In the genomic region with DNA sequence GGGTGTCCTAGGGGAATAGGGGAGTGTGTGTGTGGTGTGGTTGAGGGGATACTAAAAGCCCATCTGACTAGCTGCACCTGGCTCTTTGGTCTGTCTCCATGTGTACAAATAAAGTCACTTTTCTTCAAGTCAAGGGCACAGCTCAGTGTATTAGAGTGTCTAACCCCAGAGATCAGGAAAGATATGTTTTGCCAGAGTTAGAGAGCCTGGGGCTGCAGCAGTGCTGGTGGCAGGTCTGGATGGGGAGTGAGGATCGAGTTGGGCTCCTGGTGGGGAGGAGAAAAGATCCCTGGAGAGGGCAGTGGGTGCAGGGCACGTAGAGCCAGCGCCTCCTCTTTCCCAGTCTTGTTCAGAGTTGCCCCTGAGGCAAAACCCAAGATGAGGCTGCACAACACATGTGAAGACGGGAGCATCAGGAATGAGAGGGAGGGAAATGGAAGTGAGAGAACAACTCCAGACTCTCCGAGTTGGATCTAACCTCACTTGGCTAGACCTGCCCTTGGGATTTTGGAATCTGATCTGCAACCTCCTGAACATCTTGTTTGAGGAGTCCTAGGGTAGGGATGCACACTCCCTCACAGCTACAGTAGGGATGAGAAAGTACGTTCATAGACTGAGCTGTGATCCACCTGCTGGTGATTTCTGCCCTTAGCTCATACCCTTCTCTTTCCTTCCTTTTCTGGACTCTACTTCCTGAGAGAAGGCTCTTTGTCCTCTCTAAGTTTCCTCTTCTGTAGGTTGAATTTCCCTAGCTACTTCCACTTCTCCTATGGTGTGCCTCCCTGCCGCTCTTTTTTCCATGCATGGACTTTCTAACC, we compare ENCODE assay signal across 16 cellular contexts.
DNase-seq lines count a peak whose midpoint lies in the region; ATAC-seq, FAIRE-seq and TF ChIP-seq lines count a peak whose summit lies in the region.
"Had no signal": no experiment of that assay in that cellular context is flagged by ENCODE, and none has a peak within 500 bp of the region (broad histone marks: within the 10 kb centered on the region; RNA-seq: fewer than 3 reads in every experiment).

No MANE protein-coding gene starts in this region.

- no peaks in the 10 kb centered on the region for H3K4me1 ChIP-seq in GM12878 (ENCODE audit: control insufficient read depth, insufficient read depth, low read length)
- H3K4me1 ChIP-seq in right lobe of liver = peaks cover 0 to 5% (median 0%) of the 10 kb centered on the region in 4 donors

- ATAC-seq in GM12878 (0 out of 3 replicates have a peak, but pooled peaks have one; percentile 25), right lobe of liver (peak in 3 of 4 donors; percentile 42 to 53 (median 44)), HG03460 (IDR thresholded peaks at IDR 0.05; ENCODE audit: unreplicated experiment) (no peak), GM21423 (IDR thresholded peaks at IDR 0.05; ENCODE audit: unreplicated experiment) (no peak)

- no peak overlapping the region for H3K4me3 ChIP-seq in GM12878
- no peak overlapping the region for H3K4me3 ChIP-seq in right lobe of liver

- intact Hi-C loops in GM12878 (cut with micrococcal nuclease; ENCODE audit: unreplicated experiment) (no loop called here), right lobe of liver (cut with DNase I) (loop anchor here in 1 of 2 donors (10.0 kb wide), 1 partner anchor 307 kb away; the partner anchor contains the start of gene ZSWIM6)

- no peak for TF ChIP-seq EP300 in GM12878 (IDR thresholded peaks at IDR 0.05; ENCODE audit: borderline replicate concordance in 1 of 2, control insufficient read depth in 1 of 2, low read depth in 2 of 2, low read length in 2 of 2)

- CTCF ChIA-PET in GM12878 (lab: Yijun Ruan, JAX) = interaction anchor here (0.6 to 2.0 kb wide), 4 partner anchors 16 to 587 kb away, joined by 3 to 10 read pairs (median 6); no protein-coding TSS in a partner anchor

- no peaks in the 10 kb centered on the region for H4K20me1 ChIP-seq in GM12878 (ENCODE audit: control insufficient read depth, insufficient read depth)

- no peaks in the 10 kb centered on the region for H3K9me3 ChIP-seq in GM12878 (replicated peaks; ENCODE audit: control insufficient read depth, insufficient read depth, low read length)
- no peaks in the 10 kb centered on the region for H3K9me3 ChIP-seq in right lobe of liver
- H3K9me3 ChIP-seq: neutrophil had no signal

- H3K27me3 ChIP-seq in GM12878 (replicated peaks in 1 of 2; ENCODE audit: control insufficient read depth in 2 of 2, insufficient read depth in 2 of 2, low read length in 1 of 2) (peaks cover 0 to 2% of the 10 kb centered on the region in 2 experiments; a peak in 2 of 4 replicates), right lobe of liver (no peaks in the 10 kb centered on the region)
- H3K27me3 ChIP-seq: neutrophil had no signal

- BruUV-seq in GM12878 (replicated peaks; lab: Mats Ljungman, UMichigan) = no TSS peak

- no peak overlapping the region for H2AFZ ChIP-seq in GM12878 (ENCODE audit: control insufficient read depth, low read depth, low read length)

- no peak for TF ChIP-seq POLR2A in GM12878 (IDR thresholded peaks at IDR 0.05; ENCODE audit: low read depth, low read length)
- no peak for TF ChIP-seq POLR2A in right lobe of liver (IDR thresholded peaks at IDR 0.05)

- H3K27ac ChIP-seq in GM12878 (ENCODE audit: control insufficient read depth, insufficient read depth) (no peak overlapping the region), right lobe of liver (no peak overlapping the region)
- H3K27ac ChIP-seq: neutrophil had no signal

- no peak overlapping the region for H3K9ac ChIP-seq in GM12878 (ENCODE audit: control insufficient read depth, insufficient read depth, low read length)

- in situ Hi-C loops in GM12878 (cut with MboI) = no loop called here

- no peak for FAIRE-seq in GM12878 (lab: Jason Lieb, UNC)

- POLR2A ChIA-PET in GM12878 (lab: Charles Lee) = no interaction called here

- DNase-seq in AG20443 (ENCODE audit: low spot score) (peak; percentile 34), HCEC 1CT (peak; percentile 21), GM12878 (ENCODE audit: low read depth, low spot score) (no peak), right lobe of liver (no peak), ureter (ENCODE audit: low spot score) (no peak)
- DNase-seq in activated effector memory CD4-positive, alpha-beta T cell treated with Interleukin-2 at 50 U/mL for 16 hours = no peak
- DNase-seq: activated CD4-positive, alpha-beta memory T cell treated with anti-CD3 and anti-CD28 coated beads for 36 hours; activated gamma-delta T cell; CD8-positive, alpha-beta memory T cell; foreskin melanocyte; left cardiac atrium; NCI-H1092 treated with DMSO at 0.1 percent for 48 hours; NCI-H526 treated with DMSO at 0.1 percent for 48 hours had no signal

- no peak overlapping the region for H3K4me2 ChIP-seq in GM12878 (ENCODE audit: control insufficient read depth, insufficient read depth)

- peak; percentile 6; the same call in 1 of the 2 replicates for TF ChIP-seq RAD21 in GM12878 (IDR thresholded peaks at IDR 0.05; ENCODE audit: insufficient read depth, low read depth, low read length)

- RAD21 ChIA-PET in GM12878 (lab: Charles Lee; ENCODE audit: unreplicated experiment) = no interaction called here

- H3K79me2 ChIP-seq in GM12878 (ENCODE audit: control insufficient read depth, insufficient read depth, low read length) = no peaks in the 10 kb centered on the region

- 27% methylated on average over 7 of the region's 7 CpGs for WGBS in GM12878 (ENCODE audit: insufficient coverage, insufficient replicate concordance, low lambda C conversion rate, missing lambda C conversion rate)
- WGBS in right lobe of liver (ENCODE audit: insufficient coverage, low coverage, low lambda C conversion rate, missing lambda C conversion rate) = 64% methylated on average over 7 of the region's 7 CpGs

- TF ChIP-seq CTCF in GM12878 (IDR thresholded peaks at IDR 0.05 in 2 of 3, conservative IDR thresholded peaks at IDR 0.05 in 1 of 3; ENCODE audit: control insufficient read depth in 2 of 3, extremely low read depth in 1 of 3, insufficient read depth in 1 of 3, low read depth in 3 of 3, low read length in 3 of 3) (0 out of 6 replicates have a peak, but pooled peaks of 1 of the 3 experiments have one; percentile 5), right lobe of liver (IDR thresholded peaks at IDR 0.05) (peak in 2 of 4 donors; percentile 10 to 19)

- SMC1A ChIA-PET in GM12878 (lab: Charles Lee; ENCODE audit: uncharacterized antibody, unreplicated experiment) = interaction anchor here (1.1 kb wide), 1 partner anchor 25 kb away, joined by 3 read pairs; no protein-coding TSS in a partner anchor

- H3K36me3 ChIP-seq in GM12878 (ENCODE audit: control insufficient read depth in 2 of 2, insufficient read depth in 2 of 2, low read length in 1 of 2) (no peaks in the 10 kb centered on the region), right lobe of liver (no peaks in the 10 kb centered on the region)
- H3K36me3 ChIP-seq: neutrophil had no signal

TF ChIP-seq in GM12878, 131 proteins besides CTCF, POLR2A, EP300 and RAD21:
- TF ChIP-seq HDGF (IDR thresholded peaks at IDR 0.05) = no peak
- TF ChIP-seq SREBF2 (IDR thresholded peaks at IDR 0.05; ENCODE audit: low read length) = no peak
- TF ChIP-seq HSF1 (IDR thresholded peaks at IDR 0.05; ENCODE audit: low read depth, low read length) = no peak
- no peak for TF ChIP-seq IKZF2 (IDR thresholded peaks at IDR 0.05)
- TF ChIP-seq ATF3 (IDR thresholded peaks at IDR 0.05; ENCODE audit: borderline replicate concordance, extremely low read depth, low read depth, low read length) = no peak
- TF ChIP-seq NRF1 (conservative IDR thresholded peaks at IDR 0.05; ENCODE audit: low read depth, low read length) = no peak
- no peak for TF ChIP-seq CBFB (IDR thresholded peaks at IDR 0.05; ENCODE audit: low read depth)
- no peak for TF ChIP-seq MYC (IDR thresholded peaks at IDR 0.05; ENCODE audit: insufficient read depth, insufficient read length, insufficient replicate concordance, low read length, severe bottlenecking)
- TF ChIP-seq, protein P1, sequence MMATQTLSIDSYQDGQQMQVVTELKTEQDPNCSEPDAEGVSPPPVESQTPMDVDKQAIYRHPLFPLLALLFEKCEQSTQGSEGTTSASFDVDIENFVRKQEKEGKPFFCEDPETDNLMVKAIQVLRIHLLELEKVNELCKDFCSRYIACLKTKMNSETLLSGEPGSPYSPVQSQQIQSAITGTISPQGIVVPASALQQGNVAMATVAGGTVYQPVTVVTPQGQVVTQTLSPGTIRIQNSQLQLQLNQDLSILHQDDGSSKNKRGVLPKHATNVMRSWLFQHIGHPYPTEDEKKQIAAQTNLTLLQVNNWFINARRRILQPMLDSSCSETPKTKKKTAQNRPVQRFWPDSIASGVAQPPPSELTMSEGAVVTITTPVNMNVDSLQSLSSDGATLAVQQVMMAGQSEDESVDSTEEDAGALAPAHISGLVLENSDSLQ (IDR thresholded peaks at IDR 0.05) = no peak
TF ChIP-seq in GM12878: peak in this region for 0.

Comparison
In these comparisons a context has a peak if more than half of its experiments do, and no peak if none do; other contexts are left out.
1. DNase-seq: peak in AG20443 (single experiment) and HCEC 1CT (single experiment); none in GM12878 (single experiment), right lobe of liver (0 of 3), ureter (single experiment) and activated effector memory CD4-positive, alpha-beta T cell treated with Interleukin-2 at 50 U/mL for 16 hours (single experiment).
2. ATAC-seq: peak in GM12878 (single experiment) and right lobe of liver (3 of 4); none in HG03460 (single experiment) and GM21423 (single experiment).